14 cellular contexts compared by ENCODE assay signal in genomic region chr4:78561677-78562076, GRCh38. TPM values are rescaled to one million over a fixed set of nuclear protein-coding genes. Genes with fewer than 3 reads are reported as not detected.
DNase-seq lines count a peak whose midpoint lies in the region; ATAC-seq and TF ChIP-seq lines count a peak whose summit lies in the region.
"Had no signal": no experiment of that assay in that cellular context is flagged by ENCODE, and none has a peak within 500 bp of the region (broad histone marks: within the 10 kb centered on the region; RNA-seq: fewer than 3 reads in every experiment).

No MANE protein-coding gene starts in this region.

- no peaks in the 10 kb centered on the region for H3K4me1 Mint-ChIP-seq in CD8-positive, alpha-beta T cell (ENCODE audit: low read depth)

- peak; percentile 26 for DNase-seq in DMS53 treated with DMSO at 0.1 percent for 48 hours (lab: John Stamatoyannopoulos, UW; ENCODE audit: unreplicated experiment)
- DNase-seq in kidney glomerular epithelial cell (lab: John Stamatoyannopoulos, UW) = peak; percentile 44
- DNase-seq in prostate gland (ENCODE audit: low spot score) = peak; percentile 65
- no peak for DNase-seq in CD8-positive, alpha-beta T cell
- no peak for DNase-seq in effector CD4-positive, alpha-beta T cell
- no peak for DNase-seq in omental fat pad (ENCODE audit: low spot score)
- DNase-seq: DND-41, endodermal cell, NCI-H2171 treated with DMSO at 0.1 percent for 48 hours, transverse colon had no signal

- no peaks in the 10 kb centered on the region for H3K9me3 Mint-ChIP-seq in CD8-positive, alpha-beta T cell

- H3K4me1 ChIP-seq in prostate gland (replicated peaks) = peaks cover 14% of the 10 kb centered on the region
- no peaks in the 10 kb centered on the region for H3K4me1 ChIP-seq in CD8-positive, alpha-beta T cell (ENCODE audit: insufficient read depth, low read length)

- peaks cover 8% of the 10 kb centered on the region for H3K27me3 Mint-ChIP-seq in CD8-positive, alpha-beta T cell (ENCODE audit: low read depth)

- TF ChIP-seq POLR2A in prostate gland (IDR thresholded peaks at IDR 0.05) = no peak

- TF ChIP-seq CTCF in prostate gland (IDR thresholded peaks at IDR 0.05) = no peak
- no peak for TF ChIP-seq CTCF in CD8-positive, alpha-beta T cell (IDR thresholded peaks at IDR 0.05)
- TF ChIP-seq CTCF in omental fat pad (IDR thresholded peaks at IDR 0.05) = no peak

- H3K27ac Mint-ChIP-seq in CD8-positive, alpha-beta T cell = no peak overlapping the region
- H3K27ac Mint-ChIP-seq: B cell, endodermal cell had no signal

- H3K36me3 ChIP-seq in prostate gland = no peaks in the 10 kb centered on the region
- no peaks in the 10 kb centered on the region for H3K36me3 ChIP-seq in CD8-positive, alpha-beta T cell (ENCODE audit: insufficient read depth, low read length)
- H3K36me3 ChIP-seq: cardiac muscle cell, transverse colon had no signal

- intact Hi-C loops in prostate gland (cut with DNase I) = no loop called here
- intact Hi-C loops in CD8-positive, alpha-beta T cell (cut with DNase I, micrococcal nuclease) = no loop called here

- POLR2A ChIA-PET in CD8-positive, alpha-beta T cell (lab: Charles Lee) = no interaction called here

- peak overlapping the region; percentile 62 to 74 for H3K27ac ChIP-seq in prostate gland
- no peak overlapping the region for H3K27ac ChIP-seq in CD8-positive, alpha-beta T cell (ENCODE audit: low read depth, low read length)
- H3K27ac ChIP-seq: cardiac muscle cell had no signal

- no peaks in the 10 kb centered on the region for H3K36me3 Mint-ChIP-seq in CD8-positive, alpha-beta T cell

- H3K4me3 Mint-ChIP-seq in CD8-positive, alpha-beta T cell = no peak overlapping the region
- H3K4me3 Mint-ChIP-seq: B cell, endodermal cell had no signal

- no peaks in the 10 kb centered on the region for H3K9me3 ChIP-seq in prostate gland
- no peaks in the 10 kb centered on the region for H3K9me3 ChIP-seq in CD8-positive, alpha-beta T cell (ENCODE audit: low read length)
- H3K9me3 ChIP-seq: transverse colon had no signal

- CTCF ChIA-PET in CD8-positive, alpha-beta T cell (lab: Charles Lee) = interaction anchor here (1.0 to 1.2 kb wide), 2 partner anchors 9 to 15 kb away, joined by 3 read pairs; no protein-coding TSS in a partner anchor

- no peak overlapping the region for H3K4me3 ChIP-seq in prostate gland
- no peak overlapping the region for H3K4me3 ChIP-seq in CD8-positive, alpha-beta T cell (ENCODE audit: low read depth, low read length)
- H3K4me3 ChIP-seq: cardiac muscle cell, transverse colon had no signal

- ATAC-seq in SK-N-SH treated with all-trans-retinoic acid at 6 μM for 48 hours = peak; percentile 63
- ATAC-seq in GM21737 (IDR thresholded peaks at IDR 0.05; ENCODE audit: unreplicated experiment) = no peak
- no peak for ATAC-seq in CD8-positive, alpha-beta T cell
- ATAC-seq in omental fat pad (ENCODE audit: low FRiP score) = no peak

- no peaks in the 10 kb centered on the region for H3K27me3 ChIP-seq in prostate gland (replicated peaks; ENCODE audit: insufficient read depth)
- no peaks in the 10 kb centered on the region for H3K27me3 ChIP-seq in CD8-positive, alpha-beta T cell (ENCODE audit: insufficient read depth, low read length)
- H3K27me3 ChIP-seq: cardiac muscle cell, transverse colon had no signal

TF ChIP-seq in SK-N-SH treated with all-trans-retinoic acid at 6 μM for 48 hours, 23 proteins besides CTCF, POLR2A, EP300 and RAD21:
- TF ChIP-seq ZNF70 (CRISPR knock-in tag; IDR thresholded peaks at IDR 0.05) = no peak
- no peak for TF ChIP-seq TOX (CRISPR knock-in tag; IDR thresholded peaks at IDR 0.05; ENCODE audit: borderline replicate concordance)
- TF ChIP-seq ISL1 (CRISPR knock-in tag; IDR thresholded peaks at IDR 0.05) = peak; percentile 85
- TF ChIP-seq GLIS3 (CRISPR knock-in tag; IDR thresholded peaks at IDR 0.05) = no peak
- no peak for TF ChIP-seq ZFP30 (CRISPR knock-in tag; IDR thresholded peaks at IDR 0.05)
- TF ChIP-seq, protein P1, sequence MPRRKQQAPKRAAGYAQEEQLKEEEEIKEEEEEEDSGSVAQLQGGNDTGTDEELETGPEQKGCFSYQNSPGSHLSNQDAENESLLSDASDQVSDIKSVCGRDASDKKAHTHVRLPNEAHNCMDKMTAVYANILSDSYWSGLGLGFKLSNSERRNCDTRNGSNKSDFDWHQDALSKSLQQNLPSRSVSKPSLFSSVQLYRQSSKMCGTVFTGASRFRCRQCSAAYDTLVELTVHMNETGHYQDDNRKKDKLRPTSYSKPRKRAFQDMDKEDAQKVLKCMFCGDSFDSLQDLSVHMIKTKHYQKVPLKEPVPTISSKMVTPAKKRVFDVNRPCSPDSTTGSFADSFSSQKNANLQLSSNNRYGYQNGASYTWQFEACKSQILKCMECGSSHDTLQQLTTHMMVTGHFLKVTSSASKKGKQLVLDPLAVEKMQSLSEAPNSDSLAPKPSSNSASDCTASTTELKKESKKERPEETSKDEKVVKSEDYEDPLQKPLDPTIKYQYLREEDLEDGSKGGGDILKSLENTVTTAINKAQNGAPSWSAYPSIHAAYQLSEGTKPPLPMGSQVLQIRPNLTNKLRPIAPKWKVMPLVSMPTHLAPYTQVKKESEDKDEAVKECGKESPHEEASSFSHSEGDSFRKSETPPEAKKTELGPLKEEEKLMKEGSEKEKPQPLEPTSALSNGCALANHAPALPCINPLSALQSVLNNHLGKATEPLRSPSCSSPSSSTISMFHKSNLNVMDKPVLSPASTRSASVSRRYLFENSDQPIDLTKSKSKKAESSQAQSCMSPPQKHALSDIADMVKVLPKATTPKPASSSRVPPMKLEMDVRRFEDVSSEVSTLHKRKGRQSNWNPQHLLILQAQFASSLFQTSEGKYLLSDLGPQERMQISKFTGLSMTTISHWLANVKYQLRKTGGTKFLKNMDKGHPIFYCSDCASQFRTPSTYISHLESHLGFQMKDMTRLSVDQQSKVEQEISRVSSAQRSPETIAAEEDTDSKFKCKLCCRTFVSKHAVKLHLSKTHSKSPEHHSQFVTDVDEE (CRISPR knock-in tag; IDR thresholded peaks at IDR 0.05) = no peak
TF ChIP-seq in SK-N-SH treated with all-trans-retinoic acid at 6 μM for 48 hours: peak in this region for 1.

RNA-seq across cellular contexts. Expression of gene ANXA3, which starts 10.1 kb away (rescaled TPM):
- 100 to 1,000 TPM in 1 of 2 donors, 10 to 100 TPM in 1; 43.3 to 144 TPM for total RNA-seq in prostate gland
- not detected for total RNA-seq in CD8-positive, alpha-beta T cell
- 100 to 1,000 TPM in 2 of 4 donors, 10 to 100 TPM in 2; 76.3 to 217 (median 105) TPM for total RNA-seq in omental fat pad
- total RNA-seq: B cell had no signal

Comparison
In these comparisons a context has a peak if more than half of its experiments do, and no peak if none do; other contexts are left out.
1. DNase-seq: peak in DMS53 treated with DMSO at 0.1 percent for 48 hours (single experiment), kidney glomerular epithelial cell (single experiment) and prostate gland (single experiment); none in CD8-positive, alpha-beta T cell (0 of 7), effector CD4-positive, alpha-beta T cell (single experiment) and omental fat pad (single experiment).
2. RNA of gene ANXA3, which starts 10.1 kb away (total RNA-seq): 43.3 to 144 TPM in prostate gland and 76.3 to 217 TPM in omental fat pad; not detected in CD8-positive, alpha-beta T cell; every median in the first group is over 10 times any median in the second.